In the genomic region with DNA sequence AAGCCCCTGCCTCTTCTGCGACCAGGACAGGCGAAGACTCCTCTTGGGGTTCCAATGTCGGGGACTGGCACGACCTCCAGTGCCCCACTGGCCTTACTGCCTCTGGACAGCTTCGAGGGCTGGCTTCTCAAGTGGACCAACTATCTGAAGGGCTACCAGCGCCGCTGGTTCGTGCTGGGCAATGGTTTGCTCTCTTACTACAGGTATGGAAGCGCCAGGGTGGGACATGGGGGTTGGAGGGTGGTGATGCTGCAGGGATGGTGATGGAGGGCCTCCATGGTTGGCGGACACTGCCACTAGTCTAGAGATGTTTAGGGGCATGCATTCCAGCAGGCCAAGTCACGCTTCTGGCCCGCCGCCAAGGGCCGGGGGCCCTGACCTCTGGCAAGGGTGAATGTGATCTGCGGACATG, we compare ENCODE assay signal across 8 cellular contexts. TPM values are rescaled to one million over a fixed set of nuclear protein-coding genes. Genes with fewer than 3 reads are reported as not detected.
DNase-seq lines count a peak whose midpoint lies in the region; ATAC-seq and TF ChIP-seq lines count a peak whose summit lies in the region.

No MANE protein-coding gene starts in this region.

- H3K79me2 ChIP-seq in GM23248 (ENCODE audit: insufficient read depth): no peaks in the 10 kb centered on the region
- no peaks in the 10 kb centered on the region for H3K79me2 ChIP-seq in OCI-LY7 (ENCODE audit: insufficient read depth, low read depth, low read length)

- peak in 1 of 2 donors; percentile 41 for ATAC-seq in right cardiac atrium
- ATAC-seq in HG02852 (IDR thresholded peaks at IDR 0.05; ENCODE audit: unreplicated experiment): no peak

- WGBS in GM23248 (ENCODE audit: low coverage in 1 of 2, low lambda C conversion rate in 2 of 2, missing lambda C conversion rate in 2 of 2), 2 experiments: 67% methylated on average over 15 of the region's 15 CpGs
- WGBS in right cardiac atrium: 59% methylated on average over 15 of the region's 15 CpGs

- H3K27me3 ChIP-seq in GM23248 (replicated peaks; ENCODE audit: insufficient read depth) (no peaks in the 10 kb centered on the region), right cardiac atrium (ENCODE audit: control insufficient read depth, insufficient read depth) (no peaks in the 10 kb centered on the region)

- peak overlapping the region; percentile 80 for H3K4me3 Mint-ChIP-seq in activated T-helper 1 cell treated with anti-CD3 and anti-CD28 coated beads, Interleukin-12 subunit alpha, Interleukin-12 subunit beta, Interleukin-2, Interleukin-4 antibody, amounts not matched to agents 30 ng/mL and 10 ng/mL and 1 ng/mL, durations not matched to agents 14 hours and 24 hours and 36 hours

- in situ Hi-C loops in GM23248 (cut with MboI): no loop called here

- H3K27ac Mint-ChIP-seq in activated T-helper 1 cell treated with anti-CD3 and anti-CD28 coated beads, Interleukin-12 subunit alpha, Interleukin-12 subunit beta, Interleukin-2, Interleukin-4 antibody, amounts not matched to agents 30 ng/mL and 10 ng/mL and 1 ng/mL, durations not matched to agents 14 hours and 24 hours and 36 hours: peak overlapping the region; percentile 63

- H3K4me1 Mint-ChIP-seq in activated T-helper 1 cell treated with anti-CD3 and anti-CD28 coated beads, Interleukin-12 subunit alpha, Interleukin-12 subunit beta, Interleukin-2, Interleukin-4 antibody, amounts not matched to agents 30 ng/mL and 10 ng/mL and 1 ng/mL, durations not matched to agents 14 hours and 24 hours and 36 hours (ENCODE audit: low read depth): peaks cover 21% of the 10 kb centered on the region

- intact Hi-C loops in activated T-helper 1 cell treated with anti-CD3 and anti-CD28 coated beads, Interleukin-12 subunit alpha, Interleukin-12 subunit beta, Interleukin-2, Interleukin-4 antibody, amounts not matched to agents 30 ng/mL and 10 ng/mL and 1 ng/mL, durations not matched to agents 14 hours and 24 hours and 36 hours (cut with micrococcal nuclease): no loop called here
- intact Hi-C loops in right cardiac atrium (cut with DNase I) (loop anchor here in 1 of 4 donors (10.0 kb wide), 2 partner anchors 51 to 59 kb away; no protein-coding TSS in a partner anchor), OCI-LY7 (cut with micrococcal nuclease; ENCODE audit: unreplicated experiment) (no loop called here)

- no peaks in the 10 kb centered on the region for H3F3A ChIP-seq in GM23248 (ENCODE audit: insufficient read depth)

- BruUV-seq in OCI-LY7 (replicated peaks; lab: Mats Ljungman, UMichigan): no TSS peak

- H2AFZ ChIP-seq in GM23248 (no peak overlapping the region), OCI-LY7 (ENCODE audit: low read length) (no peak overlapping the region)

- CTCF ChIA-PET in OCI-LY7 (lab: Charles Lee; ENCODE audit: unreplicated experiment): no interaction called here

- no peak for DNase-seq in GM23248
- DNase-seq in activated T-helper 1 cell treated with anti-CD3 and anti-CD28 coated beads, Interleukin-12 subunit alpha, Interleukin-12 subunit beta, Interleukin-2, Interleukin-4 antibody, amounts not matched to agents 30 ng/mL and 10 ng/mL and 1 ng/mL, durations not matched to agents 14 hours and 24 hours and 36 hours (ENCODE audit: low spot score): no peak
- peak in 1 of 3 donors; percentile 61 for DNase-seq in right cardiac atrium
- DNase-seq in retinal pigment epithelial cell (ENCODE audit: low read depth): no peak
- DNase-seq in dermis blood vessel endothelial cell: no peak
- DNase-seq in OCI-LY7 (ENCODE audit: low spot score): no peak
- DNase-seq in mesenteric fat pad (ENCODE audit: low spot score): no peak

- H3K4me1 ChIP-seq in GM23248 (ENCODE audit: insufficient read depth) (no peaks in the 10 kb centered on the region), right cardiac atrium (ENCODE audit: control insufficient read depth, insufficient read depth, low read length) (no peaks in the 10 kb centered on the region), OCI-LY7 (ENCODE audit: insufficient read depth, low read length, poor library complexity, severe bottlenecking) (no peaks in the 10 kb centered on the region)

- H3K4me2 ChIP-seq in GM23248 (ENCODE audit: unreplicated experiment) (no peak overlapping the region), OCI-LY7 (ENCODE audit: low read length) (no peak overlapping the region)

- no peaks in the 10 kb centered on the region for H3K36me3 ChIP-seq in GM23248 (ENCODE audit: low read depth)
- H3K36me3 ChIP-seq in OCI-LY7 (ENCODE audit: insufficient read depth, low read length): no peaks in the 10 kb centered on the region

- no peaks in the 10 kb centered on the region for H3K9me2 ChIP-seq in GM23248 (ENCODE audit: insufficient read depth)
- no peaks in the 10 kb centered on the region for H3K9me2 ChIP-seq in OCI-LY7 (ENCODE audit: insufficient read depth, low read length)

- no peak for TF ChIP-seq CTCF in retinal pigment epithelial cell (conservative IDR thresholded peaks at IDR 0.05; ENCODE audit: low read depth, low read length)
- no peak for TF ChIP-seq CTCF in OCI-LY7 (conservative IDR thresholded peaks at IDR 0.05; ENCODE audit: low read length)

- H3K27me3 Mint-ChIP-seq in activated T-helper 1 cell treated with anti-CD3 and anti-CD28 coated beads, Interleukin-12 subunit alpha, Interleukin-12 subunit beta, Interleukin-2, Interleukin-4 antibody, amounts not matched to agents 30 ng/mL and 10 ng/mL and 1 ng/mL, durations not matched to agents 14 hours and 24 hours and 36 hours (ENCODE audit: insufficient read depth): peaks cover 11% of the 10 kb centered on the region

- POLR2A ChIA-PET in OCI-LY7 (lab: Charles Lee): no interaction called here

- H3K4me3 ChIP-seq in GM23248: peak overlapping the region; percentile 64; the same call in 1 of the 2 replicates
- H3K4me3 ChIP-seq in right cardiac atrium (ENCODE audit: low read length): peak overlapping the region; percentile 42
- H3K4me3 ChIP-seq in retinal pigment epithelial cell (ENCODE audit: low read length): peak overlapping the region; percentile 68
- H3K4me3 ChIP-seq in OCI-LY7 (ENCODE audit: low read depth, low read length, poor library complexity, severe bottlenecking): no peak overlapping the region

- H3K27ac ChIP-seq in GM23248: no peak overlapping the region
- no peak overlapping the region for H3K27ac ChIP-seq in right cardiac atrium (ENCODE audit: low read length)
- H3K27ac ChIP-seq in OCI-LY7 (ENCODE audit: low read depth, low read length, poor library complexity, severe bottlenecking): no peak overlapping the region

- H3K36me3 Mint-ChIP-seq in activated T-helper 1 cell treated with anti-CD3 and anti-CD28 coated beads, Interleukin-12 subunit alpha, Interleukin-12 subunit beta, Interleukin-2, Interleukin-4 antibody, amounts not matched to agents 30 ng/mL and 10 ng/mL and 1 ng/mL, durations not matched to agents 14 hours and 24 hours and 36 hours (ENCODE audit: low read depth): no peaks in the 10 kb centered on the region

- no peaks in the 10 kb centered on the region for H3K9me3 Mint-ChIP-seq in activated T-helper 1 cell treated with anti-CD3 and anti-CD28 coated beads, Interleukin-12 subunit alpha, Interleukin-12 subunit beta, Interleukin-2, Interleukin-4 antibody, amounts not matched to agents 30 ng/mL and 10 ng/mL and 1 ng/mL, durations not matched to agents 14 hours and 24 hours and 36 hours

- no peak overlapping the region for H3K9ac ChIP-seq in GM23248

- H3K9me3 ChIP-seq in GM23248 (ENCODE audit: low read depth) (no peaks in the 10 kb centered on the region), right cardiac atrium (ENCODE audit: control insufficient read depth, low read length) (no peaks in the 10 kb centered on the region), OCI-LY7 (ENCODE audit: low read length) (no peaks in the 10 kb centered on the region)

- H4K20me1 ChIP-seq in GM23248 (ENCODE audit: insufficient read depth) (no peaks in the 10 kb centered on the region), OCI-LY7 (ENCODE audit: insufficient read depth, low read length) (no peaks in the 10 kb centered on the region)

RNA-seq across cellular contexts. Expression of a gene that starts 0.7 kb away (rescaled TPM):
- total RNA-seq in GM23248 (2014; rRNA removed; shearing (Covaris generic)): 1.1 and 2.0 TPM in 2 replicates
- polyA plus RNA-seq in GM23248 (2016; fragmentation: Nextera tagmentation; extraction: Ambion mirVana) (0.65 and 1.3 TPM in 2 replicates), right cardiac atrium (7.8 TPM)
- 1.6 and 1.9 TPM in 2 replicates for total RNA-seq in activated T-helper 1 cell treated with anti-CD3 and anti-CD28 coated beads, Interleukin-12 subunit alpha, Interleukin-12 subunit beta, Interleukin-2, Interleukin-4 antibody, amounts not matched to agents 30 ng/mL and 10 ng/mL and 1 ng/mL, durations not matched to agents 14 hours and 24 hours and 36 hours
- total RNA-seq in right cardiac atrium (10 to 100 TPM in 2 of 4 donors, 1 to 10 TPM in 2; 4.1 to 12.3 (median 8.6) TPM), dermis blood vessel endothelial cell (14.4 and 18.0 TPM in 2 replicates), OCI-LY7 (2022) (0.34 and 0.85 TPM in 2 replicates), mesenteric fat pad (1.4 TPM)
- total RNA-seq in OCI-LY7 (2014; rRNA removed; shearing (Covaris generic)): 0.05 and 0.19 TPM in 2 replicates

RNA-seq across cellular contexts. Expression of a gene that starts 27.7 kb away (rescaled TPM):
- total RNA-seq in GM23248 (2014; rRNA removed; shearing (Covaris generic)): 7.1 and 9.5 TPM in 2 replicates
- polyA plus RNA-seq in GM23248 (2016; fragmentation: Nextera tagmentation; extraction: Ambion mirVana) (12.4 and 12.7 TPM in 2 replicates), right cardiac atrium (2.1 TPM)
- total RNA-seq in activated T-helper 1 cell treated with anti-CD3 and anti-CD28 coated beads, Interleukin-12 subunit alpha, Interleukin-12 subunit beta, Interleukin-2, Interleukin-4 antibody, amounts not matched to agents 30 ng/mL and 10 ng/mL and 1 ng/mL, durations not matched to agents 14 hours and 24 hours and 36 hours: 9.6 and 9.8 TPM in 2 replicates
- total RNA-seq in right cardiac atrium (1 to 10 TPM; 2.5 to 4.4 (median 3.5) TPM), dermis blood vessel endothelial cell (14.0 and 15.4 TPM in 2 replicates), OCI-LY7 (2022) (6.4 and 7.5 TPM in 2 replicates), mesenteric fat pad (6.8 TPM)
- total RNA-seq in OCI-LY7 (2014; rRNA removed; shearing (Covaris generic)): 2.2 and 5.0 TPM in 2 replicates

RNA-seq across cellular contexts. Expression of a gene that starts 59.8 kb away (rescaled TPM):
- 12.9 and 16.4 TPM in 2 replicates for total RNA-seq in GM23248 (2014; rRNA removed; shearing (Covaris generic))
- 8.5 and 9.1 TPM in 2 replicates for polyA plus RNA-seq in GM23248 (2016; fragmentation: Nextera tagmentation; extraction: Ambion mirVana)
- total RNA-seq in activated T-helper 1 cell treated with anti-CD3 and anti-CD28 coated beads, Interleukin-12 subunit alpha, Interleukin-12 subunit beta, Interleukin-2, Interleukin-4 antibody, amounts not matched to agents 30 ng/mL and 10 ng/mL and 1 ng/mL, durations not matched to agents 14 hours and 24 hours and 36 hours: 8.2 and 8.3 TPM in 2 replicates
- 1 to 10 TPM; 2.5 to 4.0 (median 2.9) TPM for total RNA-seq in right cardiac atrium
- 2.9 TPM for polyA plus RNA-seq in right cardiac atrium
- total RNA-seq in dermis blood vessel endothelial cell: 30.8 and 40.7 TPM in 2 replicates
- 3.0 and 4.0 TPM in 2 replicates for total RNA-seq in OCI-LY7 (2014; rRNA removed; shearing (Covaris generic))
- total RNA-seq in OCI-LY7 (2022): 2.3 and 3.0 TPM in 2 replicates
- 3.7 TPM for total RNA-seq in mesenteric fat pad
